11 cellular contexts compared by ENCODE assay signal in genomic region chr20:64224344-64225165, GRCh38. TPM values are rescaled to one million over a fixed set of nuclear protein-coding genes. Genes with fewer than 3 reads are reported as not detected.
DNase-seq lines count a peak whose midpoint lies in the region; FAIRE-seq and TF ChIP-seq lines count a peak whose summit lies in the region.
"Had no signal": no experiment of that assay in that cellular context is flagged by ENCODE, and none has a peak within 500 bp of the region (broad histone marks: within the 10 kb centered on the region; RNA-seq: fewer than 3 reads in every experiment).

No MANE protein-coding gene starts in this region.

- no peak for TF ChIP-seq EP300 in ovary (IDR thresholded peaks at IDR 0.05)

- H3K27me3 ChIP-seq in ovary = no peaks in the 10 kb centered on the region
- no peaks in the 10 kb centered on the region for H3K27me3 ChIP-seq in vagina
- no peaks in the 10 kb centered on the region for H3K27me3 ChIP-seq in HAP-1 (ENCODE audit: low read depth)

- WGBS in ovary, 3 donors = 48 to 61% (median 58%) methylated on average over 10 of the region's 10 CpGs

- H3K4me3 Mint-ChIP-seq in osteocyte (ENCODE audit: unreplicated experiment) = no peak overlapping the region

- H3K27ac ChIP-seq in ovary (no peak overlapping the region), vagina (no peak overlapping the region)

- H3K36me3 ChIP-seq in ovary (no peaks in the 10 kb centered on the region), vagina (no peaks in the 10 kb centered on the region), HAP-1 (replicated peaks) (no peaks in the 10 kb centered on the region)

- no peak for TF ChIP-seq CTCF in fibroblast of mammary gland (conservative IDR thresholded peaks at IDR 0.05; ENCODE audit: control insufficient read depth, insufficient read depth, low read depth, low read length)
- TF ChIP-seq CTCF in osteocyte (IDR thresholded peaks at IDR 0.05) = no peak
- TF ChIP-seq CTCF in ovary (IDR thresholded peaks at IDR 0.05) = no peak
- TF ChIP-seq CTCF in vagina (IDR thresholded peaks at IDR 0.05) = no peak

- H3K9me3 ChIP-seq in ovary (no peaks in the 10 kb centered on the region), vagina (no peaks in the 10 kb centered on the region), HAP-1 (no peaks in the 10 kb centered on the region)

- H3K9me3 Mint-ChIP-seq in osteocyte (ENCODE audit: unreplicated experiment) = no peaks in the 10 kb centered on the region

- H3K4me1 ChIP-seq in ovary (ENCODE audit: insufficient read depth) = peaks cover 6% of the 10 kb centered on the region
- H3K4me1 ChIP-seq in vagina = peaks cover 16% of the 10 kb centered on the region
- H3K4me1 ChIP-seq in HAP-1 = no peaks in the 10 kb centered on the region

- no peak overlapping the region for H3K4me3 ChIP-seq in fibroblast of mammary gland (ENCODE audit: control insufficient read depth, low read depth, low read length)
- no peak overlapping the region for H3K4me3 ChIP-seq in ovary
- no peak overlapping the region for H3K4me3 ChIP-seq in vagina
- no peak overlapping the region for H3K4me3 ChIP-seq in HAP-1

- in situ Hi-C loops in HAP-1 (cut with MboI; ENCODE audit: low sequenced_read_pairs) = no loop called here

- FAIRE-seq in RCC 7860 (lab: Jason Lieb, UNC) = no peak
- FAIRE-seq: endometrium had no signal

- peak; percentile 95 for DNase-seq in GM03348 (ENCODE audit: low spot score)
- DNase-seq in RCC 7860 (ENCODE audit: low spot score) = peak; percentile 67
- peak; percentile 87 for DNase-seq in fibroblast of mammary gland (ENCODE audit: low read depth)
- no peak for DNase-seq in osteocyte (ENCODE audit: extremely low spot score, unreplicated experiment)
- DNase-seq in ovary = no peak
- no peak for DNase-seq in vagina (ENCODE audit: extremely low spot score in 2 of 2)
- no peak for DNase-seq in HAP-1 (ENCODE audit: low spot score in 2 of 2)
- no peak for DNase-seq in cerebellum (ENCODE audit: low spot score)
- DNase-seq: Karpas-422, occipital lobe had no signal

- peak overlapping the region; percentile 17 for H3K27ac Mint-ChIP-seq in osteocyte (ENCODE audit: unreplicated experiment)

- H3K4me1 Mint-ChIP-seq in osteocyte (ENCODE audit: unreplicated experiment) = peaks cover 20% of the 10 kb centered on the region

- H3K27me3 Mint-ChIP-seq in osteocyte (ENCODE audit: unreplicated experiment) = peaks cover 4% of the 10 kb centered on the region

- TF ChIP-seq POLR2A in ovary (IDR thresholded peaks at IDR 0.05) = no peak
- no peak for TF ChIP-seq POLR2A in vagina (IDR thresholded peaks at IDR 0.05)

- H3K36me3 Mint-ChIP-seq in osteocyte (ENCODE audit: unreplicated experiment) = no peaks in the 10 kb centered on the region

- intact Hi-C loops in ovary (cut with DNase I) = no loop called here
- intact Hi-C loops in vagina (cut with DNase I) = no loop called here

RNA-seq across cellular contexts. Expression of gene PCMTD2, which starts 31.0 kb away (rescaled TPM):
- 94.6 and 96.7 TPM in 2 replicates for total RNA-seq in osteocyte
- 10 to 100 TPM; 32.0 to 96.3 (median 79.0) TPM for total RNA-seq in ovary
- polyA plus RNA-seq in ovary = 10 to 100 TPM; 58.8 to 66.0 TPM
- 45.2 TPM for total RNA-seq in vagina
- 93.7 TPM for total RNA-seq in cerebellum

Comparison
In these comparisons a context has a peak if more than half of its experiments do, and no peak if none do; other contexts are left out.
1. DNase-seq: peak in GM03348 (single experiment), RCC 7860 (single experiment) and fibroblast of mammary gland (single experiment); none in osteocyte (single experiment), ovary (0 of 5), vagina (0 of 2), HAP-1 (0 of 2) and cerebellum (single experiment).